11 cellular contexts compared by ENCODE assay signal in genomic region chr18:31042068-31042390, GRCh38. TPM values are rescaled to one million over a fixed set of nuclear protein-coding genes. Genes with fewer than 3 reads are reported as not detected.
DNase-seq lines count a peak whose midpoint lies in the region; ATAC-seq and TF ChIP-seq lines count a peak whose summit lies in the region.
"Had no signal": no experiment of that assay in that cellular context is flagged by ENCODE, and none has a peak within 500 bp of the region (broad histone marks: within the 10 kb centered on the region; RNA-seq: fewer than 3 reads in every experiment).

No MANE protein-coding gene starts in this region.

- H3K36me3 Mint-ChIP-seq in activated CD4-positive, alpha-beta T cell treated with anti-CD3 and anti-CD28 coated beads for 36 hours (ENCODE audit: low read depth): peaks cover 3% of the 10 kb centered on the region
- H3K36me3 Mint-ChIP-seq in mesothelial cell of epicardium: no peaks in the 10 kb centered on the region

- H3K4me1 Mint-ChIP-seq in activated CD4-positive, alpha-beta T cell treated with anti-CD3 and anti-CD28 coated beads for 36 hours: peaks cover 7% of the 10 kb centered on the region
- peaks cover 66% of the 10 kb centered on the region for H3K4me1 Mint-ChIP-seq in mesothelial cell of epicardium

- H3K9me3 ChIP-seq in thymus (ENCODE audit: control insufficient read depth): no peaks in the 10 kb centered on the region

- H3K36me3 ChIP-seq in thymus (ENCODE audit: control insufficient read depth, insufficient read depth): no peaks in the 10 kb centered on the region

- peak overlapping the region; percentile 86 for H3K4me3 ChIP-seq in epithelial cell of esophagus (ENCODE audit: low read length)
- peak overlapping the region; percentile 33 for H3K4me3 ChIP-seq in thymus (ENCODE audit: low read length)

- CTCF ChIA-PET in activated CD4-positive, alpha-beta T cell treated with anti-CD3 and anti-CD28 coated beads for 36 hours (lab: Charles Lee): no interaction called here

- H3K27me3 ChIP-seq in thymus (ENCODE audit: control insufficient read depth, insufficient read depth): peaks cover 38% of the 10 kb centered on the region

- no peak for ATAC-seq in activated CD4-positive, alpha-beta T cell treated with anti-CD3 and anti-CD28 coated beads for 36 hours

- intact Hi-C loops in activated CD4-positive, alpha-beta T cell treated with anti-CD3 and anti-CD28 coated beads for 36 hours (cut with DNase I, micrococcal nuclease): no loop called here

- POLR2A ChIA-PET in activated CD4-positive, alpha-beta T cell treated with anti-CD3 and anti-CD28 coated beads for 36 hours (lab: Charles Lee): no interaction called here

- H3K4me1 ChIP-seq in thymus (ENCODE audit: control insufficient read depth, insufficient read depth, low read length): no peaks in the 10 kb centered on the region

- H3K27ac Mint-ChIP-seq in activated CD4-positive, alpha-beta T cell treated with anti-CD3 and anti-CD28 coated beads for 36 hours: no peak overlapping the region
- peak overlapping the region; percentile 98 for H3K27ac Mint-ChIP-seq in mesothelial cell of epicardium

- peak overlapping the region; percentile 82 for H3K27ac ChIP-seq in thymus (ENCODE audit: low read depth)

- DNase-seq in activated CD4-positive, alpha-beta T cell treated with anti-CD3 and anti-CD28 coated beads for 36 hours: peak; percentile 5
- DNase-seq in activated CD4-positive, alpha-beta T cell treated with anti-CD3 and anti-CD28 coated beads for 48 hours: no peak
- DNase-seq in epithelial cell of esophagus (ENCODE audit: low read depth) (no peak), mesothelial cell of epicardium (ENCODE audit: low spot score in 2 of 2, unreplicated experiment in 2 of 2) (peak in 1 of 2 experiments; percentile 18), pons (ENCODE audit: low spot score) (no peak), COLO829 (ENCODE audit: low spot score) (no peak), globus pallidus (ENCODE audit: low spot score) (no peak)
- DNase-seq: activated CD4-positive, alpha-beta T cell treated with anti-CD3 and anti-CD28 coated beads, Interleukin-2, amount 50 U/mL, for 1 hour; cortex of kidney had no signal

- H3K4me3 Mint-ChIP-seq in activated CD4-positive, alpha-beta T cell treated with anti-CD3 and anti-CD28 coated beads for 36 hours: peak overlapping the region; percentile 49
- H3K4me3 Mint-ChIP-seq in mesothelial cell of epicardium: peak overlapping the region; percentile 95

- H3K27me3 Mint-ChIP-seq in activated CD4-positive, alpha-beta T cell treated with anti-CD3 and anti-CD28 coated beads for 36 hours: peaks cover 54% of the 10 kb centered on the region
- H3K27me3 Mint-ChIP-seq in mesothelial cell of epicardium (ENCODE audit: low read depth): peaks cover 29% of the 10 kb centered on the region

- H3K9me3 Mint-ChIP-seq in activated CD4-positive, alpha-beta T cell treated with anti-CD3 and anti-CD28 coated beads for 36 hours (ENCODE audit: low read depth): peaks cover 3% of the 10 kb centered on the region
- H3K9me3 Mint-ChIP-seq in mesothelial cell of epicardium: no peaks in the 10 kb centered on the region

- TF ChIP-seq CTCF in epithelial cell of esophagus (IDR thresholded peaks at IDR 0.05; ENCODE audit: insufficient read depth, low read depth, low read length, missing control alignments) (no peak), mesothelial cell of epicardium (IDR thresholded peaks at IDR 0.05; ENCODE audit: unreplicated experiment) (no peak)

- 6% methylated on average over 16 of the region's 16 CpGs for WGBS in thymus

RNA-seq across cellular contexts. Expression of gene DSC3, which starts 0.5 kb away (rescaled TPM):
- total RNA-seq in activated CD4-positive, alpha-beta T cell treated with anti-CD3 and anti-CD28 coated beads for 36 hours: under 1 TPM in 1 of 2 experiments, not detected in 1; 0.02 TPM
- 29.1 to 32.6 TPM (median 30.9 TPM) in 3 replicates for total RNA-seq in mesothelial cell of epicardium
- 16.8 TPM for polyA plus RNA-seq in thymus
- total RNA-seq: M059J had no signal

Comparison
In these comparisons a context has a peak if more than half of its experiments do, and no peak if none do; other contexts are left out.
1. RNA of gene DSC3, which starts 0.5 kb away (total RNA-seq): 29.1 to 32.6 TPM in mesothelial cell of epicardium; 0.02 TPM in activated CD4-positive, alpha-beta T cell treated with anti-CD3 and anti-CD28 coated beads for 36 hours; every median in the first group is over 10 times any median in the second.